ENCODE assay signal across 17 cellular contexts in the genomic region with DNA sequence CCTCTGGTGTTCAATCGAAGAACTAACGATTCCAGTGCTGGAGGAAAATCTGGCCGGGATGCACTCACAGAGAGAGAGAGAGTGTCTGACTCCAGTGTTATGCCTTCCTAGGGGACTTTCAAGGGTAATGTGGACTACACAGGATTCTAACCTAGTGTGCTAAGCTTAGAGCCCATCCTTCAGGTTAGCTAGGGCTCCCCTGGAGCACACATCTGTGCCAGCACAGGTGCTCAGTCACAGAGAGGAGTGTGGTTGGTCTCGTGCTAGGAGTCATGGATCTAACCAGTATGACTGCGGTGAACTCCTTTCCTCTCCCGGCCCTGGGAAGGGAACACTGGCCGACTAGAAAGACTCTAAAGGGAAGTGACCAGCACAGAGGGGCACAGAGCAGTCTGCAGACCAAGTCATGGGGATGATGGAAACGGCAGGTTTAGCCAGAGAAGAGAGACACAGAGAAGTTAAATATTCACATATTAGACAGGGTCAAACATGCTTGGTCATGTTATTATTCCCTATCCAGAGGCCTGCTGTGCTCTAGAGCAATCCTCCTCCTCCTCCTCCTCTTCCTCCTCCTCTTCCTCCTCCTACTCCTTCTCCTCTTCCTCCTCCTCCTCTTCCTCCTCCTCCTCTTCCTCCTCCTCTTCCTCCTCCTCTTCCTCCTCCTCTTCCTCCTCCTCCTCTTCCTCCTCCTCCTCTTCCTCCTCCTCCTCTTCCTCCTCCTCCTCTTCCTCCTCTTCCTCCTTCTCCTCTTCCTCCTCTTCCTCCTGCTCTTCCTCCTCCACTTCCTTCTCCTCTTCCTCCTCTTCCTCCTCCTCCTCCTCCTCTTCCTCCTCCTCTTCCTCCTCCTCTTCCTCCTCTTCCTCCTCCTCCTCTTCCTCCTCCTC.
"Had no signal": no experiment of that assay in that cellular context is flagged by ENCODE, and none has a peak within 500 bp of the region (broad histone marks: within the 10 kb centered on the region; RNA-seq: fewer than 3 reads in every experiment).

No MANE protein-coding gene starts in this region.

- H3K36me3 ChIP-seq: cardiac muscle cell, esophagus squamous epithelium, transverse colon had no signal

- H3K27me3 ChIP-seq: cardiac muscle cell, esophagus squamous epithelium, transverse colon had no signal

- ATAC-seq: activated CD4-positive, CD25-positive, alpha-beta regulatory T cell treated with anti-CD3 and anti-CD28 coated beads, Interleukin-2, amount 50 U/mL, for 24 hours; activated T-cell treated with anti-CD3 and anti-CD28 coated beads, Interleukin-2, amount 50 U/mL, for 4 hours; naive thymus-derived CD8-positive, alpha-beta T cell; right cardiac atrium; stimulated activated naive CD8-positive, alpha-beta T cell treated with anti-CD3 and anti-CD28 coated beads, Interleukin-15, Interleukin-2, amounts not matched to agents 100 U/mL and 50 U/mL, for 24 hours; T-cell had no signal

- H3K9me3 ChIP-seq: esophagus squamous epithelium, transverse colon had no signal

- H3K4me3 ChIP-seq: cardiac muscle cell, esophagus squamous epithelium, skin epidermis, transverse colon had no signal

- H3K27ac ChIP-seq: cardiac muscle cell, esophagus squamous epithelium, skin epidermis, transverse colon had no signal

- DNase-seq: activated CD4-positive, alpha-beta T cell treated with anti-CD3 and anti-CD28 coated beads, Interleukin-2, amount 50 U/mL, for 1 hour; activated effector memory CD4-positive, alpha-beta T cell treated with Interleukin-2 at 50 U/mL for 16 hours; activated naive CD4-positive, alpha-beta T cell treated with anti-CD3 and anti-CD28 coated beads, Interleukin-2, amount 50 U/mL, for 16 hours; activated T-cell treated with anti-CD3 and anti-CD28 coated beads, Interleukin-2, amount 50 U/mL, for 4 hours; esophagus squamous epithelium; hippocampal formation; mesenchymal stem cell; right cardiac atrium; stimulated activated CD4-positive, alpha-beta T cell treated with anti-CD3 and anti-CD28 coated beads, Interleukin-4, amount 100 ng/mL, for 24 hours; stimulated activated naive CD8-positive, alpha-beta T cell treated with anti-CD3 and anti-CD28 coated beads, Interleukin-15, Interleukin-2, amounts not matched to agents 100 U/mL and 50 U/mL, for 24 hours; T-cell; T-helper 9 cell; transverse colon had no signal
